In genomic region chr2:16317211-16317830, GRCh38 we compare ENCODE assay signal across 23 cellular contexts.
"Had no signal": no experiment of that assay in that cellular context is flagged by ENCODE, and none has a peak within 500 bp of the region (broad histone marks: within the 10 kb centered on the region; RNA-seq: fewer than 3 reads in every experiment).

No MANE protein-coding gene starts in this region.

- ATAC-seq: activated naive CD8-positive, alpha-beta T cell treated with anti-CD3 and anti-CD28 coated beads, Interleukin-2, amount 50 U/mL, for 24 hours; activated T-cell treated with anti-CD3 and anti-CD28 coated beads, Interleukin-2, amount 50 U/mL, for 72 hours; body of pancreas; stimulated activated memory B cell treated with anti-CD40 and anti-IgM and Interleukin-4, amounts not matched to agents 10 μg/mL and 1 μg/mL and 100 μg/mL, for 72 hours had no signal

- H3K4me1 Mint-ChIP-seq: activated naive CD4-positive, alpha-beta T cell treated with anti-CD3 and anti-CD28 coated beads, Interleukin-2, amount 10 ng/mL, durations not matched to agents 7 days and 5 days; activated naive CD8-positive, alpha-beta T cell treated with anti-CD3 and anti-CD28 coated beads, Interleukin-2, amount 50 U/mL, for 24 hours had no signal

- H3K27me3 Mint-ChIP-seq: activated CD4-positive, alpha-beta memory T cell treated with anti-CD3 and anti-CD28 coated beads for 36 hours; activated naive CD4-positive, alpha-beta T cell treated with anti-CD3 and anti-CD28 coated beads, Interleukin-2, amount 10 ng/mL, durations not matched to agents 7 days and 5 days; activated naive CD8-positive, alpha-beta T cell treated with anti-CD3 and anti-CD28 coated beads, Interleukin-2, amount 50 U/mL, for 24 hours had no signal

- H3K4me1 ChIP-seq: body of pancreas, prostate gland, suprapubic skin, tibial nerve had no signal

- H3K27me3 ChIP-seq: body of pancreas, neutrophil, ovary, stomach, suprapubic skin, tibial nerve had no signal

- H3K4me3 ChIP-seq: body of pancreas, mucosa of descending colon, ovary, prostate gland, stomach, suprapubic skin, tibial nerve had no signal

- H3K36me3 ChIP-seq: neutrophil, ovary, prostate gland, stomach, suprapubic skin, tibial nerve had no signal

- DNase-seq: activated CD4-positive, alpha-beta memory T cell treated with anti-CD3 and anti-CD28 coated beads for 36 hours; activated CD4-positive, alpha-beta T cell treated with anti-CD3 and anti-CD28 coated beads for 48 hours; activated effector memory CD4-positive, alpha-beta T cell treated with anti-CD3 and anti-CD28 coated beads, Interleukin-2, amount 50 U/mL, for 16 hours; activated naive CD4-positive, alpha-beta T cell treated with anti-CD3 and anti-CD28 coated beads, Interleukin-2, amount 10 ng/mL, durations not matched to agents 7 days and 5 days; activated naive CD8-positive, alpha-beta T cell treated with anti-CD3 and anti-CD28 coated beads, Interleukin-2, amount 50 U/mL, for 24 hours; activated T-cell treated with anti-CD3 and anti-CD28 coated beads, Interleukin-2, amount 50 U/mL, for 72 hours; body of pancreas; caudate nucleus; dermis blood vessel endothelial cell; effector CD8-positive, alpha-beta T cell; foreskin melanocyte; kidney; mucosa of descending colon; naive B cell; ovary; stimulated activated CD4-positive, alpha-beta T cell treated with anti-CD3 and anti-CD28 coated beads, Interleukin-2, amount 100 ng/mL, for 24 hours; stomach had no signal

- H3K27ac Mint-ChIP-seq: activated CD4-positive, alpha-beta memory T cell treated with anti-CD3 and anti-CD28 coated beads for 36 hours; activated naive CD4-positive, alpha-beta T cell treated with anti-CD3 and anti-CD28 coated beads, Interleukin-2, amount 10 ng/mL, durations not matched to agents 7 days and 5 days; activated naive CD8-positive, alpha-beta T cell treated with anti-CD3 and anti-CD28 coated beads, Interleukin-2, amount 50 U/mL, for 24 hours; activated T-cell treated with anti-CD3 and anti-CD28 coated beads, Interleukin-2, amount 50 U/mL, for 72 hours; memory B cell; naive B cell; stimulated activated memory B cell treated with anti-CD40 and anti-IgM and Interleukin-4, amounts not matched to agents 10 μg/mL and 1 μg/mL and 100 μg/mL, for 72 hours had no signal

- H3K9me3 Mint-ChIP-seq: activated CD4-positive, alpha-beta memory T cell treated with anti-CD3 and anti-CD28 coated beads for 36 hours; activated naive CD4-positive, alpha-beta T cell treated with anti-CD3 and anti-CD28 coated beads, Interleukin-2, amount 10 ng/mL, durations not matched to agents 7 days and 5 days; activated naive CD8-positive, alpha-beta T cell treated with anti-CD3 and anti-CD28 coated beads, Interleukin-2, amount 50 U/mL, for 24 hours; activated T-cell treated with anti-CD3 and anti-CD28 coated beads, Interleukin-2, amount 50 U/mL, for 72 hours; stimulated activated memory B cell treated with anti-CD40 and anti-IgM and Interleukin-4, amounts not matched to agents 10 μg/mL and 1 μg/mL and 100 μg/mL, for 72 hours had no signal

- H3K9me3 ChIP-seq: body of pancreas, mucosa of descending colon, neutrophil, ovary, prostate gland, stomach, suprapubic skin, tibial nerve had no signal

- H3K36me3 Mint-ChIP-seq: activated CD4-positive, alpha-beta memory T cell treated with anti-CD3 and anti-CD28 coated beads for 36 hours; activated naive CD4-positive, alpha-beta T cell treated with anti-CD3 and anti-CD28 coated beads, Interleukin-2, amount 10 ng/mL, durations not matched to agents 7 days and 5 days; memory B cell; naive B cell; stimulated activated memory B cell treated with anti-CD40 and anti-IgM and Interleukin-4, amounts not matched to agents 10 μg/mL and 1 μg/mL and 100 μg/mL, for 72 hours had no signal

- H3K4me3 Mint-ChIP-seq: activated CD4-positive, alpha-beta memory T cell treated with anti-CD3 and anti-CD28 coated beads for 36 hours; activated naive CD4-positive, alpha-beta T cell treated with anti-CD3 and anti-CD28 coated beads, Interleukin-2, amount 10 ng/mL, durations not matched to agents 7 days and 5 days; activated naive CD8-positive, alpha-beta T cell treated with anti-CD3 and anti-CD28 coated beads, Interleukin-2, amount 50 U/mL, for 24 hours; activated T-cell treated with anti-CD3 and anti-CD28 coated beads, Interleukin-2, amount 50 U/mL, for 72 hours; memory B cell; naive B cell; stimulated activated memory B cell treated with anti-CD40 and anti-IgM and Interleukin-4, amounts not matched to agents 10 μg/mL and 1 μg/mL and 100 μg/mL, for 72 hours had no signal

- H3K27ac ChIP-seq: body of pancreas, neutrophil, ovary, prostate gland, suprapubic skin, tibial nerve had no signal
